ENCODE assay signal across 13 cellular contexts in genomic region chrX:74349387-74349786, GRCh38. TPM values are rescaled to one million over a fixed set of nuclear protein-coding genes. Genes with fewer than 3 reads are reported as not detected.
A peak's percentile ranks its signal among the peaks of the same experiment; 100 is the strongest.
DNase-seq lines count a peak whose midpoint lies in the region; ATAC-seq and TF ChIP-seq lines count a peak whose summit lies in the region.
"Had no signal": no experiment of that assay in that cellular context is flagged by ENCODE, and none has a peak within 500 bp of the region (broad histone marks: within the 10 kb centered on the region; RNA-seq: fewer than 3 reads in every experiment).

No MANE protein-coding gene starts in this region.

- no peak overlapping the region for H3K27ac ChIP-seq in RWPE1
- H3K27ac ChIP-seq: gastrocnemius medialis had no signal

- peaks cover 5% of the 10 kb centered on the region for H3K4me1 Mint-ChIP-seq in activated T-cell treated with anti-CD3 and anti-CD28 coated beads, Interleukin-2, amount 50 U/mL, for 4 hours (ENCODE audit: low read depth)

- TF ChIP-seq CTCF in RWPE1 (conservative IDR thresholded peaks at IDR 0.05; ENCODE audit: low read depth), result no peak

- H3K9me3 Mint-ChIP-seq in activated T-cell treated with anti-CD3 and anti-CD28 coated beads, Interleukin-2, amount 50 U/mL, for 4 hours, result no peaks in the 10 kb centered on the region
- H3K9me3 Mint-ChIP-seq: natural killer cell had no signal

- no peak for ATAC-seq in HG02763 (IDR thresholded peaks at IDR 0.05; ENCODE audit: unreplicated experiment)
- ATAC-seq in activated T-cell treated with anti-CD3 and anti-CD28 coated beads, Interleukin-2, amount 50 U/mL, for 4 hours, result no peak
- ATAC-seq: gastrocnemius medialis, natural killer cell had no signal

- POLR2A ChIA-PET in RWPE1 (lab: Yijun Ruan, JAX; ENCODE audit: low non-redundant PET), result no interaction called here

- CTCF ChIA-PET in RWPE1 (lab: Yijun Ruan, JAX), result no interaction called here

- no peak overlapping the region for H3K4me3 Mint-ChIP-seq in activated T-cell treated with anti-CD3 and anti-CD28 coated beads, Interleukin-2, amount 50 U/mL, for 4 hours
- H3K4me3 Mint-ChIP-seq: natural killer cell had no signal

- no peaks in the 10 kb centered on the region for H3K36me3 Mint-ChIP-seq in activated T-cell treated with anti-CD3 and anti-CD28 coated beads, Interleukin-2, amount 50 U/mL, for 4 hours (ENCODE audit: insufficient read depth)
- H3K36me3 Mint-ChIP-seq: natural killer cell had no signal

- H3K27me3 Mint-ChIP-seq in activated T-cell treated with anti-CD3 and anti-CD28 coated beads, Interleukin-2, amount 50 U/mL, for 4 hours (ENCODE audit: low read depth), result no peaks in the 10 kb centered on the region

- DNase-seq in GM04504 (ENCODE audit: low read depth) (peak; percentile 17), RWPE1 (ENCODE audit: low spot score) (peak; percentile 23), fibroblast of peridontal ligament (ENCODE audit: extremely low read depth) (peak; percentile 67), smooth muscle cell of the brain vasculature (ENCODE audit: low read depth, low spot score) (peak; percentile 9), NCI-H1048 (lab: John Stamatoyannopoulos, UW) (no peak)
- no peak for DNase-seq in activated T-cell treated with anti-CD3 and anti-CD28 coated beads, Interleukin-2, amount 50 U/mL, for 4 hours
- DNase-seq: activated naive CD4-positive, alpha-beta T cell; gastrocnemius medialis; natural killer cell; NCI-H446 treated with DMSO at 0.1 percent for 48 hours; retina; RPMI8226 had no signal

RNA-seq across cellular contexts. Expression of gene ZCCHC13, which starts 45.4 kb away (rescaled TPM):
- total RNA-seq in activated T-cell treated with anti-CD3 and anti-CD28 coated beads, Interleukin-2, amount 50 U/mL, for 4 hours, result not detected
- total RNA-seq: gastrocnemius medialis, natural killer cell had no signal

Comparison
In these comparisons a context has a peak if more than half of its experiments do, and no peak if none do; other contexts are left out.
1. DNase-seq: peak in GM04504 (single experiment), RWPE1 (single experiment), fibroblast of peridontal ligament (single experiment) and smooth muscle cell of the brain vasculature (single experiment); none in NCI-H1048 (single experiment) and activated T-cell treated with anti-CD3 and anti-CD28 coated beads, Interleukin-2, amount 50 U/mL, for 4 hours (single experiment).